In the genomic region with DNA sequence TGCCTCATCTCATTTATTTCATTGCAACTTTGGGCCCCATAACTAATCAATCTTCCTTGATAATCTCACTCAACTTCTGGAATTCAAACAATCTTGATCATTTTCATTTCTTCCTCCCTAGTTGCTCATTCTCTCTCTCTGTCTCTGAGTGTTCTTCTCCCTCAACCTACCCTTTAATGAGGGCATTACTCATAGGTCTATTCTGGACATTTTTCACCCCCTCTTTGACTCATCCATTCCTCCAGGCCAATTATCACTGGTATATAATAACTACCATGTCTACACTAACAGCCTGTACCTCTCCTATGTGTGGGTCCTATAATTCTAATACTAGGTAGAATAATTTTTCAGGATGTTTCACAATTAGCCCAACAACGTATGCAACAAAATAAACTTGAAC, we compare ENCODE assay signal across 21 cellular contexts.
"Had no signal": no experiment of that assay in that cellular context is flagged by ENCODE, and none has a peak within 500 bp of the region (broad histone marks: within the 10 kb centered on the region; RNA-seq: fewer than 3 reads in every experiment).

No MANE protein-coding gene starts in this region.

- H3K36me3 Mint-ChIP-seq: activated naive CD8-positive, alpha-beta T cell treated with anti-CD3 and anti-CD28 coated beads for 36 hours; neural progenitor cell had no signal

- H3K4me1 Mint-ChIP-seq: activated naive CD8-positive, alpha-beta T cell treated with anti-CD3 and anti-CD28 coated beads for 36 hours; immature natural killer cell; mesothelial cell of epicardium; naive thymus-derived CD8-positive, alpha-beta T cell; neural progenitor cell had no signal

- H3K4me3 Mint-ChIP-seq: activated CD4-positive, alpha-beta memory T cell treated with anti-CD3 and anti-CD28 coated beads for 36 hours; activated naive CD8-positive, alpha-beta T cell treated with anti-CD3 and anti-CD28 coated beads for 36 hours; immature natural killer cell; mesothelial cell of epicardium; naive thymus-derived CD8-positive, alpha-beta T cell; neural progenitor cell had no signal

- H3K27ac ChIP-seq: coronary artery, left ventricle myocardium inferior, neural progenitor cell, right lobe of liver, testis, uterus had no signal

- H2AFZ ChIP-seq: neural progenitor cell had no signal

- H3K4me1 ChIP-seq: left ventricle myocardium inferior, neural progenitor cell, right lobe of liver, testis, uterus had no signal

- H3K27me3 ChIP-seq: neural progenitor cell, right lobe of liver, testis, uterus had no signal

- H3K4me3 ChIP-seq: coronary artery, left ventricle myocardium inferior, neural progenitor cell, right lobe of liver, testis, uterus had no signal

- H3K9me3 ChIP-seq: testis, uterus had no signal

- H3K36me3 ChIP-seq: left ventricle myocardium inferior, neural progenitor cell, right lobe of liver, uterus had no signal

- H3K9ac ChIP-seq: neural progenitor cell had no signal

- H3K27ac Mint-ChIP-seq: activated CD4-positive, alpha-beta memory T cell treated with anti-CD3 and anti-CD28 coated beads for 36 hours; activated naive CD8-positive, alpha-beta T cell treated with anti-CD3 and anti-CD28 coated beads for 36 hours; immature natural killer cell; mesothelial cell of epicardium; naive thymus-derived CD8-positive, alpha-beta T cell; neural progenitor cell had no signal

- DNase-seq: activated CD4-positive, alpha-beta memory T cell treated with anti-CD3 and anti-CD28 coated beads for 36 hours; activated CD4-positive, alpha-beta T cell treated with anti-CD3 and anti-CD28 coated beads for 4 hours; activated CD4-positive, CD25-positive, alpha-beta regulatory T cell; activated naive CD4-positive, alpha-beta T cell treated with Interleukin-2 at 50 U/mL for 16 hours; activated naive CD8-positive, alpha-beta T cell treated with anti-CD3 and anti-CD28 coated beads for 36 hours; activated T-cell treated with anti-CD3 and anti-CD28 coated beads, Interleukin-2, amount 50 U/mL, for 48 hours; amniotic stem cell; cerebellar nuclear complex; foreskin melanocyte; immature natural killer cell; left ventricle myocardium inferior; naive thymus-derived CD8-positive, alpha-beta T cell; posterior cingulate gyrus; right lobe of liver; stimulated activated CD4-positive, alpha-beta T cell treated with anti-CD3 and anti-CD28 coated beads, Interleukin-2, amount 100 ng/mL, for 48 hours; stimulated activated naive CD4-positive, alpha-beta T cell; testis; uterus had no signal

- H3K27me3 Mint-ChIP-seq: activated CD4-positive, alpha-beta memory T cell treated with anti-CD3 and anti-CD28 coated beads for 36 hours; activated naive CD8-positive, alpha-beta T cell treated with anti-CD3 and anti-CD28 coated beads for 36 hours; naive thymus-derived CD8-positive, alpha-beta T cell had no signal

- ATAC-seq: naive thymus-derived CD8-positive, alpha-beta T cell; right lobe of liver had no signal

- H3K4me2 ChIP-seq: neural progenitor cell had no signal
